27 cellular contexts compared by ENCODE assay signal in genomic region chr4:108887034-108887433, GRCh38.
"Had no signal": no experiment of that assay in that cellular context is flagged by ENCODE, and none has a peak within 500 bp of the region (broad histone marks: within the 10 kb centered on the region; RNA-seq: fewer than 3 reads in every experiment).

No MANE protein-coding gene starts in this region.

- H3K9me3 Mint-ChIP-seq: activated CD4-positive, alpha-beta memory T cell treated with anti-CD3 and anti-CD28 coated beads, Interleukin-2, amount 10 ng/mL, durations not matched to agents 7 days and 5 days; activated CD4-positive, alpha-beta T cell treated with anti-CD3 and anti-CD28 coated beads, Interleukin-2, amount 10 ng/mL, durations not matched to agents 24 days and 14 days; activated T-cell treated with anti-CD3 and anti-CD28 coated beads, Interleukin-2, amount 50 U/mL, for 4 hours; activated T-helper 17 cell treated with anti-CD3 and anti-CD28 coated beads, Interleukin-2, amount 50 U/mL, for 72 hours; effector memory CD8-positive, alpha-beta T cell had no signal

- H3K9me3 ChIP-seq: body of pancreas, esophagus muscularis mucosa, gastroesophageal sphincter, heart right ventricle had no signal

- H3K36me3 Mint-ChIP-seq: activated naive CD8-positive, alpha-beta T cell had no signal

- H3K4me1 Mint-ChIP-seq: activated T-helper 17 cell treated with anti-CD3 and anti-CD28 coated beads, Interleukin-2, amount 50 U/mL, for 72 hours had no signal

- H3K4me1 ChIP-seq: body of pancreas, esophagus muscularis mucosa, gastroesophageal sphincter, heart right ventricle had no signal

- ATAC-seq: activated CD4-positive, alpha-beta T cell treated with anti-CD3 and anti-CD28 coated beads for 36 hours; activated T-cell treated with anti-CD3 and anti-CD28 coated beads, Interleukin-2, amount 50 U/mL, for 4 hours; activated T-helper 17 cell treated with anti-CD3 and anti-CD28 coated beads, Interleukin-2, amount 50 U/mL, for 72 hours; body of pancreas; effector memory CD8-positive, alpha-beta T cell; gastroesophageal sphincter; heart right ventricle had no signal

- H3K27ac ChIP-seq: body of pancreas, esophagus muscularis mucosa, gastroesophageal sphincter, heart right ventricle had no signal

- H3K4me3 ChIP-seq: body of pancreas, esophagus muscularis mucosa, gastroesophageal sphincter, heart right ventricle had no signal

- H3K27ac Mint-ChIP-seq: activated CD4-positive, alpha-beta memory T cell treated with anti-CD3 and anti-CD28 coated beads, Interleukin-2, amount 10 ng/mL, durations not matched to agents 7 days and 5 days; activated CD4-positive, alpha-beta T cell treated with anti-CD3 and anti-CD28 coated beads for 36 hours; activated CD4-positive, alpha-beta T cell treated with anti-CD3 and anti-CD28 coated beads, Interleukin-2, amount 10 ng/mL, durations not matched to agents 24 days and 14 days; activated naive CD8-positive, alpha-beta T cell; activated T-helper 17 cell treated with anti-CD3 and anti-CD28 coated beads, Interleukin-2, amount 50 U/mL, for 72 hours; effector memory CD8-positive, alpha-beta T cell had no signal

- H3K27me3 Mint-ChIP-seq: activated CD4-positive, alpha-beta memory T cell treated with anti-CD3 and anti-CD28 coated beads, Interleukin-2, amount 10 ng/mL, durations not matched to agents 7 days and 5 days; activated CD4-positive, alpha-beta T cell treated with anti-CD3 and anti-CD28 coated beads for 36 hours; activated CD4-positive, alpha-beta T cell treated with anti-CD3 and anti-CD28 coated beads, Interleukin-2, amount 10 ng/mL, durations not matched to agents 24 days and 14 days had no signal

- H3K4me3 Mint-ChIP-seq: activated CD4-positive, alpha-beta memory T cell treated with anti-CD3 and anti-CD28 coated beads, Interleukin-2, amount 10 ng/mL, durations not matched to agents 7 days and 5 days; activated CD4-positive, alpha-beta T cell treated with anti-CD3 and anti-CD28 coated beads for 36 hours; activated CD4-positive, alpha-beta T cell treated with anti-CD3 and anti-CD28 coated beads, Interleukin-2, amount 10 ng/mL, durations not matched to agents 24 days and 14 days; activated naive CD8-positive, alpha-beta T cell; activated T-cell treated with anti-CD3 and anti-CD28 coated beads, Interleukin-2, amount 50 U/mL, for 4 hours; activated T-helper 17 cell treated with anti-CD3 and anti-CD28 coated beads, Interleukin-2, amount 50 U/mL, for 72 hours; effector memory CD8-positive, alpha-beta T cell had no signal

- H3K27me3 ChIP-seq: body of pancreas, esophagus muscularis mucosa, gastroesophageal sphincter, heart right ventricle had no signal

- DNase-seq: activated CD4-positive, alpha-beta memory T cell treated with anti-CD3 and anti-CD28 coated beads, Interleukin-2, amount 10 ng/mL, durations not matched to agents 7 days and 5 days; activated CD4-positive, alpha-beta T cell treated with anti-CD3 and anti-CD28 coated beads for 36 hours; activated CD4-positive, alpha-beta T cell treated with anti-CD3 and anti-CD28 coated beads, Interleukin-2, amount 10 ng/mL, durations not matched to agents 24 days and 14 days; activated CD4-positive, alpha-beta T cell treated with anti-CD3 and anti-CD28 coated beads, Interleukin-2, amount 50 U/mL, for 4 hours; activated CD4-positive, CD25-positive, alpha-beta regulatory T cell; activated CD4-positive, CD25-positive, alpha-beta regulatory T cell treated with anti-CD3 and anti-CD28 coated beads, Interleukin-2, amount 50 U/mL, for 72 hours; activated effector memory CD4-positive, alpha-beta T cell treated with Interleukin-2 at 50 U/mL for 16 hours; activated gamma-delta T cell treated with Interleukin-2 at 50 U/mL for 16 hours; activated naive CD4-positive, alpha-beta T cell treated with anti-CD3 and anti-CD28 coated beads, Interleukin-2, amount 50 U/mL, for 16 hours; activated naive CD4-positive, alpha-beta T cell treated with Interleukin-2 at 50 U/mL for 16 hours; activated T-cell treated with anti-CD3 and anti-CD28 coated beads, Interleukin-2, amount 50 U/mL, for 4 hours; amniotic stem cell; anterior cingulate cortex; body of pancreas; caudate nucleus; cortex of kidney; dermis blood vessel endothelial cell; effector CD4-positive, alpha-beta T cell; effector memory CD8-positive, alpha-beta T cell; erythroblast; foreskin melanocyte; heart right ventricle; T-helper 2 cell had no signal

- H3K36me3 ChIP-seq: esophagus muscularis mucosa, gastroesophageal sphincter, heart right ventricle had no signal
